ENCODE assay signal across 2 cellular contexts in genomic region chr3:15860014-15860934, GRCh38.
TF ChIP-seq lines count a peak whose summit lies in the region.

No MANE protein-coding gene starts in this region.

TF ChIP-seq in HEK293, 187 proteins besides CTCF, POLR2A, EP300 and RAD21 (continued from another document and continues in another):
- TF ChIP-seq ZBTB6 (tag by site-specific recombination; IDR thresholded peaks at IDR 0.05): peak; percentile 42; the same call in 1 of the 2 replicates
- no peak for TF ChIP-seq ZNF148 (tag by site-specific recombination; IDR thresholded peaks at IDR 0.05; ENCODE audit: borderline replicate concordance)
- TF ChIP-seq ZBTB11 (tag by site-specific recombination; conservative IDR thresholded peaks at IDR 0.05; ENCODE audit: low read depth): peak; percentile 81
- TF ChIP-seq ZNF621 (tag by site-specific recombination; IDR thresholded peaks at IDR 0.05): no peak
- TF ChIP-seq BCL11B (tag by site-specific recombination; IDR thresholded peaks at IDR 0.05; ENCODE audit: low read depth): peak; percentile 73; the same call in 1 of the 2 replicates
- TF ChIP-seq IKZF3 (tag by site-specific recombination; IDR thresholded peaks at IDR 0.05): no peak
- no peak for TF ChIP-seq MYNN (tag by site-specific recombination; IDR thresholded peaks at IDR 0.05; ENCODE audit: borderline replicate concordance)
- TF ChIP-seq ZNF138 (tag by site-specific recombination; IDR thresholded peaks at IDR 0.05; ENCODE audit: borderline replicate concordance): no peak
- no peak for TF ChIP-seq ZNF548 (tag by site-specific recombination; IDR thresholded peaks at IDR 0.05)
- peak; percentile 27; the same call in 1 of the 2 replicates for TF ChIP-seq ZNF660 (tag by site-specific recombination; IDR thresholded peaks at IDR 0.05)
- TF ChIP-seq FEZF1 (tag by site-specific recombination; IDR thresholded peaks at IDR 0.05): no peak
- peak; percentile 99 for TF ChIP-seq KLF1 (tag by site-specific recombination; IDR thresholded peaks at IDR 0.05)
- TF ChIP-seq ZNF585B (tag by site-specific recombination; IDR thresholded peaks at IDR 0.05): no peak
- TF ChIP-seq ZNF561 (tag by site-specific recombination; IDR thresholded peaks at IDR 0.05; ENCODE audit: borderline replicate concordance): peak; percentile 10; the same call in 1 of the 2 replicates
- TF ChIP-seq ZNF398 (tag by site-specific recombination; IDR thresholded peaks at IDR 0.05): peak; percentile 83
- no peak for TF ChIP-seq ZNF23 (tag by site-specific recombination; IDR thresholded peaks at IDR 0.05; ENCODE audit: borderline replicate concordance)
- TF ChIP-seq ZNF423 (tag by site-specific recombination; IDR thresholded peaks at IDR 0.05): peak; percentile 48; the same call in 1 of the 2 replicates
- peak; percentile 90; the same call in 1 of the 2 replicates for TF ChIP-seq ZNF777 (tag by site-specific recombination; IDR thresholded peaks at IDR 0.05; ENCODE audit: borderline replicate concordance)
- no peak for TF ChIP-seq ZNF549 (tag by site-specific recombination; IDR thresholded peaks at IDR 0.05)
- TF ChIP-seq ZNF433 (tag by site-specific recombination; IDR thresholded peaks at IDR 0.05; ENCODE audit: low read depth): no peak
- peak; percentile 94 for TF ChIP-seq ZNF341 (tag by site-specific recombination; IDR thresholded peaks at IDR 0.05; ENCODE audit: low read depth)
- TF ChIP-seq ZNF223 (tag by site-specific recombination; IDR thresholded peaks at IDR 0.05): peak; percentile 51
- peak; percentile 57 for TF ChIP-seq ZEB2 (tag by site-specific recombination; IDR thresholded peaks at IDR 0.05)
- TF ChIP-seq ZFHX2 (tag by site-specific recombination; conservative IDR thresholded peaks at IDR 0.05): peak; percentile 90

TF ChIP-seq in HepG2, 621 proteins besides CTCF, POLR2A, EP300 and RAD21 (continued from another document and continues in another):
- peak; percentile 83 for TF ChIP-seq CREB1 (IDR thresholded peaks at IDR 0.05)
- TF ChIP-seq CREB1 (CRISPR knock-in tag; IDR thresholded peaks at IDR 0.05): no peak; the same call in 1 of the 2 replicates
- TF ChIP-seq MTF2 (CRISPR knock-in tag; IDR thresholded peaks at IDR 0.05; ENCODE audit: borderline replicate concordance): no peak
- TF ChIP-seq DBP (CRISPR knock-in tag; IDR thresholded peaks at IDR 0.05; ENCODE audit: not compliant biosample characterization): no peak
- TF ChIP-seq ZNF367 (CRISPR knock-in tag; IDR thresholded peaks at IDR 0.05; ENCODE audit: borderline replicate concordance): no peak
- no peak for TF ChIP-seq SRSF4 (IDR thresholded peaks at IDR 0.05; ENCODE audit: low read depth, low read length, poor library complexity, severe bottlenecking)
- 0 out of 2 replicates have a peak, but pooled peaks have one; percentile 41 for TF ChIP-seq ZNF546 (CRISPR knock-in tag; conservative IDR thresholded peaks at IDR 0.05)
- TF ChIP-seq ZBTB14 (CRISPR knock-in tag; IDR thresholded peaks at IDR 0.05): 0 out of 2 replicates have a peak, but pooled peaks have one; percentile 30
- TF ChIP-seq HMG20A (CRISPR knock-in tag; IDR thresholded peaks at IDR 0.05; ENCODE audit: borderline replicate concordance): no peak
- TF ChIP-seq MAFF (IDR thresholded peaks at IDR 0.05; ENCODE audit: low read depth, low read length): no peak
- no peak for TF ChIP-seq NR0B2 (CRISPR knock-in tag; IDR thresholded peaks at IDR 0.05)
- no peak for TF ChIP-seq ZKSCAN5 (CRISPR knock-in tag; IDR thresholded peaks at IDR 0.05)
- peak; percentile 55; the same call in 1 of the 2 replicates for TF ChIP-seq BHLHE40 (IDR thresholded peaks at IDR 0.05; ENCODE audit: low read length)
- TF ChIP-seq ATF3 (CRISPR knock-in tag; IDR thresholded peaks at IDR 0.05): no peak
- no peak for TF ChIP-seq ZNF619 (CRISPR knock-in tag; IDR thresholded peaks at IDR 0.05)
- no peak for TF ChIP-seq HOXA5 (CRISPR knock-in tag; IDR thresholded peaks at IDR 0.05)
- TF ChIP-seq ZNF563 (CRISPR knock-in tag; IDR thresholded peaks at IDR 0.05): no peak
- 0 out of 2 replicates have a peak, but pooled peaks have one; percentile 17 for TF ChIP-seq ZNF740 (CRISPR knock-in tag; IDR thresholded peaks at IDR 0.05)
- peak; percentile 36; the same call in 1 of the 2 replicates for TF ChIP-seq ZNF44 (CRISPR knock-in tag; IDR thresholded peaks at IDR 0.05)
- TF ChIP-seq ZNF788 (CRISPR knock-in tag; IDR thresholded peaks at IDR 0.05; ENCODE audit: borderline replicate concordance): peak; percentile 55; the same call in 1 of the 2 replicates
- no peak for TF ChIP-seq ZNF543 (CRISPR knock-in tag; IDR thresholded peaks at IDR 0.05)
- no peak for TF ChIP-seq MEF2D (CRISPR knock-in tag; IDR thresholded peaks at IDR 0.05)
- TF ChIP-seq ZSCAN25 (CRISPR knock-in tag; IDR thresholded peaks at IDR 0.05): peak; percentile 68; the same call in 1 of the 2 replicates
- no peak for TF ChIP-seq ZBTB40 (IDR thresholded peaks at IDR 0.05)
- TF ChIP-seq ZBTB40 (CRISPR knock-in tag; IDR thresholded peaks at IDR 0.05): no peak
- no peak for TF ChIP-seq CEBPZ (IDR thresholded peaks at IDR 0.05; ENCODE audit: low read length)
- TF ChIP-seq TAF15 (IDR thresholded peaks at IDR 0.05; ENCODE audit: low read depth, low read length, poor library complexity, severe bottlenecking): peak; percentile 53
